Comparison of ENCODE assay signal across 1 cellular context in genomic region chr12:11171145-11171952, GRCh38.
A peak's percentile ranks its signal among the peaks of the same experiment; 100 is the strongest.
TF ChIP-seq lines count a peak whose summit lies in the region.

TSS of gene SMIM10L1 (plus strand) at chr12:11171194. CDS start at chr12:11171357, 163 bp downstream.

TF ChIP-seq in K562, 482 proteins besides CTCF, POLR2A, EP300 and RAD21 (continued from another document and continues in another):
- TF ChIP-seq ZBTB11 (CRISPR knock-in tag; IDR thresholded peaks at IDR 0.05), result 0 out of 6 replicates have a peak, but pooled peaks of 1 of the 3 experiments have one; percentile 21
- peak; percentile 52; the same call in 1 of the 2 replicates for TF ChIP-seq ETS1 (conservative IDR thresholded peaks at IDR 0.05; ENCODE audit: control insufficient read depth, low read depth, low read length)
- TF ChIP-seq CHD2 (IDR thresholded peaks at IDR 0.05; ENCODE audit: low read depth, low read length), result peak; percentile 97
- TF ChIP-seq ZNF121 (CRISPR knock-in tag; conservative IDR thresholded peaks at IDR 0.05), result no peak
- no peak for TF ChIP-seq ZNF431 (CRISPR knock-in tag; IDR thresholded peaks at IDR 0.05)
- TF ChIP-seq ZNF639 (CRISPR knock-in tag; conservative IDR thresholded peaks at IDR 0.05 in 1 of 2, IDR thresholded peaks at IDR 0.05 in 1 of 2), result peak in 1 of 2 experiments; percentile 44; a peak in 1 of 4 replicates
- TF ChIP-seq CEBPZ (IDR thresholded peaks at IDR 0.05; ENCODE audit: borderline replicate concordance, low read depth, low read length), result no peak
- peak; percentile 83 for TF ChIP-seq ARHGAP35 (IDR thresholded peaks at IDR 0.05; ENCODE audit: partially characterized antibody)
- no peak for TF ChIP-seq DACH1 (IDR thresholded peaks at IDR 0.05; ENCODE audit: partially characterized antibody)
- no peak for TF ChIP-seq ZBTB5 (IDR thresholded peaks at IDR 0.05)
- TF ChIP-seq PTRF (tag; IDR thresholded peaks at IDR 0.05), result no peak
- TF ChIP-seq KDM4B (IDR thresholded peaks at IDR 0.05; ENCODE audit: borderline replicate concordance in 2 of 2, low read depth in 1 of 2), result no peak; a peak in 1 of 4 replicates
- TF ChIP-seq NR0B1 (IDR thresholded peaks at IDR 0.05; ENCODE audit: partially characterized antibody), result no peak
- TF ChIP-seq ARNT (IDR thresholded peaks at IDR 0.05), result no peak
- TF ChIP-seq E2F3 (CRISPR knock-in tag; IDR thresholded peaks at IDR 0.05), result no peak
- TF ChIP-seq SRSF7 (optimal IDR thresholded peaks at IDR 0.05; ENCODE audit: low read depth, low read length), result no peak
- TF ChIP-seq SMAD4 (CRISPR knock-in tag; conservative IDR thresholded peaks at IDR 0.05), result no peak; the same call in 1 of the 2 replicates
- TF ChIP-seq FOXA3 (CRISPR knock-in tag; conservative IDR thresholded peaks at IDR 0.05 in 1 of 2, IDR thresholded peaks at IDR 0.05 in 1 of 2), result no peak
- TF ChIP-seq NFIC (IDR thresholded peaks at IDR 0.05), result peak; percentile 22; the same call in 1 of the 2 replicates
- no peak for TF ChIP-seq NUFIP1 (IDR thresholded peaks at IDR 0.05; ENCODE audit: partially characterized antibody)
- TF ChIP-seq DMBX1 (CRISPR knock-in tag; IDR thresholded peaks at IDR 0.05; ENCODE audit: borderline replicate concordance), result no peak
- no peak for TF ChIP-seq DLX4 (CRISPR knock-in tag; IDR thresholded peaks at IDR 0.05)
- no peak for TF ChIP-seq STAT5A (IDR thresholded peaks at IDR 0.05; ENCODE audit: borderline replicate concordance, low read length)
- TF ChIP-seq ZNF512 (tag; IDR thresholded peaks at IDR 0.05), result no peak
- TF ChIP-seq GTF2F1 (IDR thresholded peaks at IDR 0.05; ENCODE audit: low read depth, low read length), result no peak
- TF ChIP-seq ETV1 (tag; conservative IDR thresholded peaks at IDR 0.05; ENCODE audit: low read depth), result no peak; the same call in 1 of the 2 replicates
- TF ChIP-seq NBN (IDR thresholded peaks at IDR 0.05; ENCODE audit: low read depth), result no peak
- 0 out of 2 replicates have a peak, but pooled peaks have one; percentile 31 for TF ChIP-seq THAP12 (CRISPR knock-in tag; IDR thresholded peaks at IDR 0.05)
- TF ChIP-seq CXXC5 (CRISPR knock-in tag; IDR thresholded peaks at IDR 0.05), result peak; percentile 58; the same call in 1 of the 2 replicates
- no peak for TF ChIP-seq RAD51 (IDR thresholded peaks at IDR 0.05; ENCODE audit: borderline replicate concordance, low read depth)
- 0 out of 2 replicates have a peak, but pooled peaks have one; percentile 10 for TF ChIP-seq CREM (IDR thresholded peaks at IDR 0.05; ENCODE audit: low read depth)
- TF ChIP-seq ZNF699 (CRISPR knock-in tag; IDR thresholded peaks at IDR 0.05; ENCODE audit: insufficient replicate concordance), result no peak
- TF ChIP-seq ZNF347 (CRISPR knock-in tag; IDR thresholded peaks at IDR 0.05; ENCODE audit: low read depth), result no peak
- TF ChIP-seq ARID4B (CRISPR knock-in tag; IDR thresholded peaks at IDR 0.05), result peak; percentile 59; the same call in 1 of the 2 replicates
- TF ChIP-seq CBX2 (IDR thresholded peaks at IDR 0.05; ENCODE audit: insufficient read depth, low read length, poor library complexity, severe bottlenecking), result no peak
